In the genomic region with DNA sequence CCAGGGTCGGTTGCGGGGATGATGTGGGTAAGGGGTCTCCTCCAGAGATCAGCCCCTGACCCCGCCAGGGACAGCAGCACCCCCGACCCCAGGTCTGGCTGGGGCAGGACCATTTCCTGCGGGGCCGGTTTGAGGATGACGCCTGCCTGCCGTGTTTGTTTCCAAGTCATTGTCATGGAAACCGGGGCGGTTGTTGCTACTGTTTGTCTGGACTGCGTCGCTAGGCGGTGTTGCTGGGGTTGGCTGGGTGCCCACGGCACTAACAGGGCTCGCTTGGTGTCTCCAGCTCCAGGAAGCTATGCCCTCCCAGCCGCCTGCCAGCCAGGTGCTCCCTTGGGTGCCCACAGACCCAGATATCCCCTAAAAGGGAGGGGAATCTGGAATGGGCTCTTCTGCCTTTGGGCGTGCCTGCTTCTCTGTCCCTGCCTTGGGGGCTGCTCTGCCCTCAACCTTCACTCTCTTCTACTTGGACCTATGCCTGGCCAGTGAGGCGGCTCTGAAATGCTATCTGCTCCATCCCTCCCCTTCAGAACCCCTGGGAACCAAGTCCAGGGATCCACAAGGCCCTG, we compare ENCODE assay signal across 8 cellular contexts. TPM values are rescaled to one million over a fixed set of nuclear protein-coding genes. Genes with fewer than 3 reads are reported as not detected.
DNase-seq lines count a peak whose midpoint lies in the region; TF ChIP-seq lines count a peak whose summit lies in the region.

No MANE protein-coding gene starts in this region.

- peaks cover 8% of the 10 kb centered on the region for H3K4me1 Mint-ChIP-seq in endodermal cell

- H3K9ac ChIP-seq in endodermal cell (ENCODE audit: extremely low read depth, low read length, poor library complexity, severe bottlenecking): peak overlapping the region; percentile 47

- peaks cover 2% of the 10 kb centered on the region for H3K9me3 Mint-ChIP-seq in endodermal cell

- H3K36me3 ChIP-seq in endodermal cell (ENCODE audit: control insufficient read depth, insufficient read depth, low read length) (no peaks in the 10 kb centered on the region), mesodermal cell (ENCODE audit: control insufficient read depth, insufficient read depth, low read length) (peaks cover 8% of the 10 kb centered on the region)

- WGBS in endodermal cell (ENCODE audit: insufficient coverage in 1 of 2, insufficient read length in 1 of 2), 2 experiments: 16 to 20% methylated on average over 9 to 18 of the region's 18 CpGs
- WGBS in mesodermal cell (ENCODE audit: insufficient coverage in 2 of 2), 2 experiments: 10 to 11% methylated on average over 17 of the region's 18 CpGs

- DNase-seq in AG10803 (ENCODE audit: low read depth): peak; percentile 99
- DNase-seq in GM19240 (ENCODE audit: insufficient read length, low spot score): peak; percentile 98
- DNase-seq in HT1080 (ENCODE audit: low read depth): peak; percentile 96
- DNase-seq in NOMO-1 (lab: John Stamatoyannopoulos, UW; ENCODE audit: unreplicated experiment in 2 of 2): peak; percentile 91 to 94
- peak; percentile 82 for DNase-seq in activated CD8-positive, alpha-beta memory T cell treated with anti-CD3 and anti-CD28 coated beads, Interleukin-2, amount 50 U/mL, for 24 hours (ENCODE audit: extremely low read depth)
- peak; percentile 92 for DNase-seq in endodermal cell
- peak; percentile 67 for DNase-seq in stimulated activated CD8-positive, alpha-beta memory T cell treated with anti-CD3 and anti-CD28 coated beads, Interleukin-15, amount 100 ng/mL, for 24 hours (ENCODE audit: low read depth)

- TF ChIP-seq CTCF in AG10803 (conservative IDR thresholded peaks at IDR 0.05; ENCODE audit: low read length) (peak; percentile 23), endodermal cell (conservative IDR thresholded peaks at IDR 0.05) (peak; percentile 43)

- peaks cover 87% of the 10 kb centered on the region for H3K27me3 ChIP-seq in endodermal cell (ENCODE audit: control insufficient read depth, insufficient read depth, low read length, poor library complexity, severe bottlenecking)

- H3K27me3 Mint-ChIP-seq in endodermal cell (ENCODE audit: insufficient read depth): peaks cover 85% of the 10 kb centered on the region

- peaks cover 9% of the 10 kb centered on the region for H3K4me1 ChIP-seq in endodermal cell (ENCODE audit: control insufficient read depth, insufficient read depth, low read length)
- peaks cover 52% of the 10 kb centered on the region for H3K4me1 ChIP-seq in mesodermal cell (ENCODE audit: control insufficient read depth, insufficient read depth, low read length, poor library complexity, severe bottlenecking)

- peak overlapping the region; percentile 63 for H3K27ac ChIP-seq in endodermal cell (ENCODE audit: low read depth, low read length)
- peak overlapping the region; percentile 97 for H3K27ac ChIP-seq in mesodermal cell (ENCODE audit: low read depth, low read length, severe bottlenecking)

- H3K9me3 ChIP-seq in endodermal cell (ENCODE audit: control insufficient read depth, low read length) (no peaks in the 10 kb centered on the region), mesodermal cell (ENCODE audit: control insufficient read depth, low read length) (no peaks in the 10 kb centered on the region)

- H3K36me3 Mint-ChIP-seq in endodermal cell (ENCODE audit: low read depth): no peaks in the 10 kb centered on the region

- H3K4me3 ChIP-seq in AG10803 (ENCODE audit: low read length) (peak overlapping the region; percentile 59), endodermal cell (ENCODE audit: low read length) (no peak overlapping the region), mesodermal cell (ENCODE audit: extremely low read depth, insufficient read depth, low read length, poor library complexity, severe bottlenecking) (no peak overlapping the region)

- H3K27ac Mint-ChIP-seq in endodermal cell: peak overlapping the region; percentile 89

- H3K4me3 Mint-ChIP-seq in endodermal cell: peak overlapping the region; percentile 10

RNA-seq across cellular contexts. Expression of a gene that starts 4.7 kb away (rescaled TPM):
- total RNA-seq in HT1080 (2014; rRNA removed; shearing (Covaris generic)): 1.8 TPM in 1 of 2 replicates, not detected in the other
- not detected in 2 replicates for polyA plus RNA-seq in HT1080 (2015; cell fraction: cytosol; rRNA removed)
- 1.6 and 3.0 TPM in 2 replicates for polyA plus RNA-seq in HT1080 (2015; cell fraction: nucleus; rRNA removed)
- total RNA-seq in endodermal cell: 10 to 100 TPM in 1 of 2 donors, 1 to 10 TPM in 1; 7.0 to 47.1 TPM
- 29.7 TPM for polyA plus RNA-seq in endodermal cell (2013, experiment 1 of 2)
- polyA plus RNA-seq in endodermal cell (2013, experiment 2 of 2): 32.3 TPM
- polyA plus RNA-seq in mesodermal cell (2013, experiment 1 of 2): 50.0 TPM
- 33.7 TPM for polyA plus RNA-seq in mesodermal cell (2013, experiment 2 of 2)

RNA-seq across cellular contexts. Expression of a gene that starts 7.3 kb away (rescaled TPM):
- total RNA-seq in HT1080 (2014; rRNA removed; shearing (Covaris generic)): 99.3 and 127 TPM in 2 replicates
- 150 and 193 TPM in 2 replicates for polyA plus RNA-seq in HT1080 (2015; cell fraction: cytosol; rRNA removed)
- polyA plus RNA-seq in HT1080 (2015; cell fraction: nucleus; rRNA removed): 69.0 and 94.3 TPM in 2 replicates
- 1 to 10 TPM; 3.9 to 5.3 TPM for total RNA-seq in endodermal cell
- 96.3 TPM for polyA plus RNA-seq in endodermal cell (2013, experiment 1 of 2)
- polyA plus RNA-seq in endodermal cell (2013, experiment 2 of 2): 93.1 TPM
- 108 TPM for polyA plus RNA-seq in mesodermal cell (2013, experiment 1 of 2)
- 76.1 TPM for polyA plus RNA-seq in mesodermal cell (2013, experiment 2 of 2)

RNA-seq across cellular contexts. Expression of a gene that starts 9.1 kb away (rescaled TPM):
- total RNA-seq in HT1080 (2014; rRNA removed; shearing (Covaris generic)): 49.3 and 50.2 TPM in 2 replicates
- polyA plus RNA-seq in HT1080 (2015; cell fraction: cytosol; rRNA removed): 27.0 and 29.6 TPM in 2 replicates
- 35.6 and 38.8 TPM in 2 replicates for polyA plus RNA-seq in HT1080 (2015; cell fraction: nucleus; rRNA removed)
- total RNA-seq in endodermal cell: 10 to 100 TPM in 1 of 2 donors, 1 to 10 TPM in 1; 9.1 to 23.8 TPM
- 21.3 TPM for polyA plus RNA-seq in endodermal cell (2013, experiment 1 of 2)
- 19.0 TPM for polyA plus RNA-seq in endodermal cell (2013, experiment 2 of 2)
- 11.7 TPM for polyA plus RNA-seq in mesodermal cell (2013, experiment 1 of 2)
- polyA plus RNA-seq in mesodermal cell (2013, experiment 2 of 2): 12.2 TPM

RNA-seq across cellular contexts. Expression of a gene that starts 44.4 kb away (rescaled TPM):
- total RNA-seq in HT1080 (2014; rRNA removed; shearing (Covaris generic)): 3.5 and 4.4 TPM in 2 replicates
- polyA plus RNA-seq in HT1080 (2015; cell fraction: cytosol; rRNA removed): 6.0 and 8.7 TPM in 2 replicates
- 2.9 and 4.9 TPM in 2 replicates for polyA plus RNA-seq in HT1080 (2015; cell fraction: nucleus; rRNA removed)
- 1 to 10 TPM in 1 of 2 donors, under 1 TPM in 1; 0.29 to 1.5 TPM for total RNA-seq in endodermal cell
- polyA plus RNA-seq in endodermal cell (2013, experiment 1 of 2): 5.8 TPM
- polyA plus RNA-seq in endodermal cell (2013, experiment 2 of 2): 6.1 TPM
- polyA plus RNA-seq in mesodermal cell (2013, experiment 1 of 2): 6.6 TPM
- 4.8 TPM for polyA plus RNA-seq in mesodermal cell (2013, experiment 2 of 2)

Comparison
In these comparisons a context has a peak if more than half of its experiments do, and no peak if none do; other contexts are left out.
1. RNA of a gene that starts 7.3 kb away (total RNA-seq): 99.3 to 127 TPM in HT1080; 3.9 to 5.3 TPM in endodermal cell; every median in the first group is over 10 times any median in the second.
2. Peak in every context shown above with its lines, with median percentiles within 50 percentile points of each other: DNase-seq.